In genomic region chr18:31973929-31974546, GRCh38 we compare ENCODE assay signal across 33 cellular contexts.
"Had no signal": no experiment of that assay in that cellular context is flagged by ENCODE, and none has a peak within 500 bp of the region (broad histone marks: within the 10 kb centered on the region; RNA-seq: fewer than 3 reads in every experiment).

No MANE protein-coding gene starts in this region.

- H3K4me1 ChIP-seq: breast epithelium, esophagus squamous epithelium, left lung, sigmoid colon, tibial artery, upper lobe of right lung had no signal

- H3K27me3 ChIP-seq: breast epithelium, esophagus squamous epithelium, left lung, neutrophil, ovary, sigmoid colon, tibial artery, upper lobe of right lung had no signal

- H3K27ac ChIP-seq: breast epithelium, epithelial cell of prostate, esophagus squamous epithelium, left lung, neutrophil, ovary, sigmoid colon, tibial artery, upper lobe of right lung, WERI-Rb-1 had no signal

- H3K36me3 ChIP-seq: breast epithelium, esophagus squamous epithelium, left lung, neutrophil, ovary, sigmoid colon, tibial artery, upper lobe of right lung, WERI-Rb-1 had no signal

- DNase-seq: activated CD4-positive, alpha-beta memory T cell treated with anti-CD3 and anti-CD28 coated beads, Interleukin-2, amount 10 ng/mL, durations not matched to agents 7 days and 5 days; activated CD4-positive, alpha-beta T cell treated with anti-CD3 and anti-CD28 coated beads, Interleukin-2, amount 10 ng/mL, durations not matched to agents 7 days and 5 days; activated CD8-positive, alpha-beta memory T cell treated with anti-CD3 and anti-CD28 coated beads, Interleukin-2, amount 50 U/mL, for 48 hours; activated gamma-delta T cell; activated naive CD4-positive, alpha-beta T cell treated with anti-CD3 and anti-CD28 coated beads, Interleukin-2, amount 10 ng/mL, durations not matched to agents 7 days and 5 days; activated naive CD8-positive, alpha-beta T cell treated with anti-CD3 and anti-CD28 coated beads, Interleukin-2, amount 50 U/mL, for 24 hours; activated T-cell treated with anti-CD3 and anti-CD28 coated beads, Interleukin-2, amount 50 U/mL, for 24 hours; effector CD4-positive, alpha-beta T cell; esophagus squamous epithelium; left lung; mucosa of descending colon; nephron progenitor cell; ovary; retina; sigmoid colon; small intestine; stimulated activated CD4-positive, alpha-beta T cell treated with anti-CD3 and anti-CD28 coated beads, Interleukin-4, amount 100 ng/mL, for 4 hours; stimulated activated CD8-positive, alpha-beta memory T cell treated with anti-CD3 and anti-CD28 coated beads, Interleukin-4, amount 100 ng/mL, for 48 hours; stimulated activated naive CD8-positive, alpha-beta T cell treated with anti-CD3 and anti-CD28 coated beads, Interleukin-15, amount 100 ng/mL, for 72 hours; substantia nigra; T-helper 9 cell; tibial artery; upper lobe of right lung; WERI-Rb-1 had no signal

- ATAC-seq: activated CD4-positive, CD25-positive, alpha-beta regulatory T cell treated with anti-CD3 and anti-CD28 coated beads, Interleukin-2, amount 50 U/mL, for 24 hours; activated naive CD8-positive, alpha-beta T cell treated with anti-CD3 and anti-CD28 coated beads, Interleukin-2, amount 50 U/mL, for 24 hours; left lung; mucosa of descending colon; stimulated activated memory B cell treated with anti-CD40 and anti-IgM and Interleukin-4, amounts not matched to agents 10 μg/mL and 1 μg/mL and 100 μg/mL, for 72 hours; stimulated activated naive CD8-positive, alpha-beta T cell treated with anti-CD3 and anti-CD28 coated beads, Interleukin-15, amount 100 ng/mL, for 72 hours; upper lobe of right lung had no signal

- H3K4me3 ChIP-seq: breast epithelium, esophagus squamous epithelium, left lung, lung, mucosa of descending colon, ovary, sigmoid colon, tibial artery, upper lobe of right lung had no signal

- FAIRE-seq: endometrium, frontal cortex, islet of Langerhans, small intestine had no signal
